In the genomic region with DNA sequence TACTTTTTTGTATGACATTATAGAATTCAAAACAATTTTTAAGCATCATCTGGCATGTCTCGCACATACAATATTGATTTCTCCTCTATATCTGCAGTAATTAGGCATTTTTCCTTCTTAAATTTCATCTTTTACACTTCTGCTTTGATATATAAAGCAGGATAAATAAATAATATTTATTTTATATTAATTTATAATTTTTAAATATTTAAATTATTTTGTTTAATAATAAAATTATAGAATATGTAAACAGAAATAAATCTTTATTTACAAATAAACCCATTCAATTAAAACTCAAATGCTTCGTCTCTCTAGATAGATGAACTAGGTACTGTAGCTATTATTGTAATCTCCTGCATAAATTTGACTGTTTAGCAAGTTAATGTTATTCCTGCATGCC, we compare ENCODE assay signal across 19 cellular contexts.
DNase-seq lines count a peak whose midpoint lies in the region; ATAC-seq, FAIRE-seq and TF ChIP-seq lines count a peak whose summit lies in the region.
"Had no signal": no experiment of that assay in that cellular context is flagged by ENCODE, and none has a peak within 500 bp of the region (broad histone marks: within the 10 kb centered on the region; RNA-seq: fewer than 3 reads in every experiment).

No MANE protein-coding gene starts in this region.

- no peak for TF ChIP-seq EP300 in neural cell (conservative IDR thresholded peaks at IDR 0.05; ENCODE audit: poor library complexity, severe bottlenecking)

- TF ChIP-seq RAD21 in neural cell (conservative IDR thresholded peaks at IDR 0.05), result no peak

- DNase-seq in cardiac muscle cell (ENCODE audit: low read depth in 1 of 2, low spot score in 1 of 2) (no peak), left cardiac atrium (no peak), amygdala (lab: John Stamatoyannopoulos, UW) (no peak), NCI-H1092 treated with DMSO at 0.1 percent for 48 hours (lab: John Stamatoyannopoulos, UW) (no peak), GM19239 (ENCODE audit: insufficient read length, low spot score) (no peak), NCI-H2196 (lab: John Stamatoyannopoulos, UW; ENCODE audit: unreplicated experiment) (no peak)
- DNase-seq: 8988T; CD4-positive, CD25-positive, alpha-beta regulatory T cell; GDM1; Karpas-422; PC-9 had no signal

- FAIRE-seq in endometrium (lab: Jason Lieb, UNC) (peak; percentile 4), GM19239 (lab: Jason Lieb, UNC) (no peak)
- FAIRE-seq: GM12878, HepG2 had no signal

- ATAC-seq in left cardiac atrium, result no peak
- ATAC-seq: HepG2, Right ventricle myocardium inferior had no signal

- H3K9me2 ChIP-seq in neural cell (ENCODE audit: insufficient read depth, low read length), result no peaks in the 10 kb centered on the region

- H3K36me3 ChIP-seq in cardiac muscle cell (no peaks in the 10 kb centered on the region), neural cell (ENCODE audit: insufficient read depth, low read length) (no peaks in the 10 kb centered on the region)
- H3K36me3 ChIP-seq: BLaER1, SJSA1 had no signal

- H2AFZ ChIP-seq in neural cell (ENCODE audit: low read depth, low read length), result no peak overlapping the region
- H2AFZ ChIP-seq: GM23338, PC-9 had no signal

- no peaks in the 10 kb centered on the region for H3K27me3 ChIP-seq in cardiac muscle cell
- H3K27me3 ChIP-seq in neural cell (ENCODE audit: insufficient read depth, low read depth, low read length), result no peaks in the 10 kb centered on the region
- H3K27me3 ChIP-seq: BLaER1, SJSA1 had no signal

- peak overlapping the region; percentile 83 for H3K27ac ChIP-seq in cardiac muscle cell
- peak overlapping the region; percentile 11 for H3K27ac ChIP-seq in neural cell (ENCODE audit: low read length)
- H3K27ac ChIP-seq: BLaER1, PC-9, SJSA1 had no signal

- H3K4me2 ChIP-seq in neural cell (ENCODE audit: low read length), result peak overlapping the region; percentile 38
- H3K4me2 ChIP-seq: BLaER1, GM23338, PC-9 had no signal

- H3K4me3 ChIP-seq in cardiac muscle cell (no peak overlapping the region), neural cell (ENCODE audit: low read length) (no peak overlapping the region)
- H3K4me3 ChIP-seq: BLaER1, GM12878, GM23338, PC-9, SJSA1 had no signal

- peaks cover 23% of the 10 kb centered on the region for H3K4me1 ChIP-seq in cardiac muscle cell (ENCODE audit: low read depth)
- H3K4me1 ChIP-seq: BLaER1, SJSA1 had no signal

- H3K9me3 ChIP-seq in cardiac muscle cell (ENCODE audit: low read depth), result no peaks in the 10 kb centered on the region
- H3K9me3 ChIP-seq in neural cell (ENCODE audit: low read length), result no peaks in the 10 kb centered on the region
- H3K9me3 ChIP-seq: SJSA1 had no signal

- H3F3A ChIP-seq in neural cell (ENCODE audit: insufficient read depth, low read length, poor library complexity, severe bottlenecking), result no peaks in the 10 kb centered on the region

- TF ChIP-seq CTCF in cardiac muscle cell (IDR thresholded peaks at IDR 0.05; ENCODE audit: low read depth, low read length) (no peak), neural cell (IDR thresholded peaks at IDR 0.05; ENCODE audit: poor library complexity, severe bottlenecking) (no peak)

- no peak overlapping the region for H3K9ac ChIP-seq in neural cell (ENCODE audit: low read length)
- H3K9ac ChIP-seq: BLaER1 had no signal

- intact Hi-C loops in left cardiac atrium (cut with DNase I), result no loop called here

- H4K20me1 ChIP-seq in neural cell (ENCODE audit: insufficient read depth), result no peaks in the 10 kb centered on the region
- H4K20me1 ChIP-seq: BLaER1 had no signal

- H3K79me2 ChIP-seq in neural cell (replicated peaks; ENCODE audit: insufficient read depth, low read length), result no peaks in the 10 kb centered on the region

TF ChIP-seq in neural cell, 6 proteins besides CTCF, POLR2A, EP300 and RAD21:
- no peak for TF ChIP-seq MXI1 (conservative IDR thresholded peaks at IDR 0.05; ENCODE audit: poor library complexity, severe bottlenecking)
